In the genomic region with DNA sequence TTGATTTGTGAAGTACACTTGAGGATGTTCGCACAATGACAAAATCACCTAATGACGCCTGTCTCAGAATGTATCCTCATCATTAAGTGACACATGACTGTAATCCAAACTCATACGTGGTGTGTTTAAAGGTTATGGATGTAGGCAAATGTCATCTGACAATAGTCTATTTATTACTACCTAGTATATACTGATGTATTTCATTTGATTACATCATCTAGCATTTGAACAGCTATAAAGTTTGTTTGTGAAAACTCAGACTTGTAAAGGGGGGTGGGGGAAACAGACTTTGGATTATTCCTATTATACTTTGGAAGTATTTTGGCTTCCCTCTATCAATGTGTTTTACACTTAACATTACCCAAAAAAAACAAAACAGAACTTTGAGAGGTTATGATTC, we compare ENCODE assay signal across 1 cellular context.
A peak's percentile ranks its signal among the peaks of the same experiment; 100 is the strongest.
TF ChIP-seq lines count a peak whose summit lies in the region.

No MANE protein-coding gene starts in this region.

TF ChIP-seq in HCT116, 20 proteins besides CTCF, POLR2A, EP300 and RAD21 (continued from another document):
- TF ChIP-seq ZBTB33 (IDR thresholded peaks at IDR 0.05; ENCODE audit: extremely low read depth, insufficient replicate concordance, low read length) (no peak), EGR1 (IDR thresholded peaks at IDR 0.05; ENCODE audit: low read depth) (no peak), EZH2 (IDR thresholded peaks at IDR 0.05) (no peak), CBX3 (IDR thresholded peaks at IDR 0.05; ENCODE audit: low read depth) (peak; percentile 22; the same call in 1 of the 2 replicates), TCF7L2 (IDR thresholded peaks at IDR 0.05; ENCODE audit: borderline replicate concordance, extremely low read depth, insufficient read depth, insufficient read length) (no peak), SRF (IDR thresholded peaks at IDR 0.05; ENCODE audit: low read depth) (no peak), CEBPB (IDR thresholded peaks at IDR 0.05; ENCODE audit: low read depth) (peak; percentile 70), ELF1 (IDR thresholded peaks at IDR 0.05; ENCODE audit: borderline replicate concordance, low read depth) (no peak), MAX (IDR thresholded peaks at IDR 0.05) (peak; percentile 27; the same call in 1 of the 2 replicates), FOSL1 (IDR thresholded peaks at IDR 0.05; ENCODE audit: low read depth) (no peak)
- TF ChIP-seq, protein P1, sequence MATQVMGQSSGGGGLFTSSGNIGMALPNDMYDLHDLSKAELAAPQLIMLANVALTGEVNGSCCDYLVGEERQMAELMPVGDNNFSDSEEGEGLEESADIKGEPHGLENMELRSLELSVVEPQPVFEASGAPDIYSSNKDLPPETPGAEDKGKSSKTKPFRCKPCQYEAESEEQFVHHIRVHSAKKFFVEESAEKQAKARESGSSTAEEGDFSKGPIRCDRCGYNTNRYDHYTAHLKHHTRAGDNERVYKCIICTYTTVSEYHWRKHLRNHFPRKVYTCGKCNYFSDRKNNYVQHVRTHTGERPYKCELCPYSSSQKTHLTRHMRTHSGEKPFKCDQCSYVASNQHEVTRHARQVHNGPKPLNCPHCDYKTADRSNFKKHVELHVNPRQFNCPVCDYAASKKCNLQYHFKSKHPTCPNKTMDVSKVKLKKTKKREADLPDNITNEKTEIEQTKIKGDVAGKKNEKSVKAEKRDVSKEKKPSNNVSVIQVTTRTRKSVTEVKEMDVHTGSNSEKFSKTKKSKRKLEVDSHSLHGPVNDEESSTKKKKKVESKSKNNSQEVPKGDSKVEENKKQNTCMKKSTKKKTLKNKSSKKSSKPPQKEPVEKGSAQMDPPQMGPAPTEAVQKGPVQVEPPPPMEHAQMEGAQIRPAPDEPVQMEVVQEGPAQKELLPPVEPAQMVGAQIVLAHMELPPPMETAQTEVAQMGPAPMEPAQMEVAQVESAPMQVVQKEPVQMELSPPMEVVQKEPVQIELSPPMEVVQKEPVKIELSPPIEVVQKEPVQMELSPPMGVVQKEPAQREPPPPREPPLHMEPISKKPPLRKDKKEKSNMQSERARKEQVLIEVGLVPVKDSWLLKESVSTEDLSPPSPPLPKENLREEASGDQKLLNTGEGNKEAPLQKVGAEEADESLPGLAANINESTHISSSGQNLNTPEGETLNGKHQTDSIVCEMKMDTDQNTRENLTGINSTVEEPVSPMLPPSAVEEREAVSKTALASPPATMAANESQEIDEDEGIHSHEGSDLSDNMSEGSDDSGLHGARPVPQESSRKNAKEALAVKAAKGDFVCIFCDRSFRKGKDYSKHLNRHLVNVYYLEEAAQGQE (IDR thresholded peaks at IDR 0.05; ENCODE audit: low read depth), result no peak
- TF ChIP-seq, protein P2, sequence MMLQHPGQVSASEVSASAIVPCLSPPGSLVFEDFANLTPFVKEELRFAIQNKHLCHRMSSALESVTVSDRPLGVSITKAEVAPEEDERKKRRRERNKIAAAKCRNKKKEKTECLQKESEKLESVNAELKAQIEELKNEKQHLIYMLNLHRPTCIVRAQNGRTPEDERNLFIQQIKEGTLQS (IDR thresholded peaks at IDR 0.05), result no peak
